In the genomic region with DNA sequence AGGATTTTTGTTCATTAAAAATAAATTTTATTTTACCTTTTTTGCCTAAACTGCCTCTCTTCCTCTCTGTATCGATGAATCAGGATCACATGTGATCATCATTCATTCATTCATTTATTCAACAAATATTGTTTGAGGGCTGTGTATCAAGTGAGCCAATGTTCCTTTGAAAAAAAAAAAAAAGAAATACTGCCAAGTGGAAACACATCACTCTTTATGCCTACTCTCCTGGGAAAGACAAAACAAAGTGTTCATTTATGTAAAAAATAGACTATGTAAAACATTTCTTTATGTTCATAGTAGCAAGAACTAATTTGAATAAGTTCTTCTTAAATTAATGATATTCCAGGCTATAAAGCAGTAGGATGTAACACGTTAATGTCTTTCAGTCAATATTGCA, we compare ENCODE assay signal across 15 cellular contexts.
A peak's percentile ranks its signal among the peaks of the same experiment; 100 is the strongest.
DNase-seq lines count a peak whose midpoint lies in the region.
"Had no signal": no experiment of that assay in that cellular context is flagged by ENCODE, and none has a peak within 500 bp of the region (broad histone marks: within the 10 kb centered on the region; RNA-seq: fewer than 3 reads in every experiment).

No MANE protein-coding gene starts in this region.

- DNase-seq in NCI-H526 (lab: John Stamatoyannopoulos, UW) = peak; percentile 7 to 15
- no peak for DNase-seq in NCI-H526 treated with DMSO at 0.1 percent for 48 hours (lab: John Stamatoyannopoulos, UW)
- peak; percentile 18 for DNase-seq in globus pallidus (ENCODE audit: low spot score)
- peak; percentile 55 for DNase-seq in pons (ENCODE audit: low spot score)
- DNase-seq in amygdala (lab: John Stamatoyannopoulos, UW) = no peak
- no peak for DNase-seq in NCI-H2029 treated with DMSO at 0.1 percent for 48 hours (lab: John Stamatoyannopoulos, UW)
- DNase-seq: BE2C; Calu3; CD4-positive, alpha-beta T cell; CD8-positive, alpha-beta memory T cell; COR-L47; DMS53; DMS79 treated with DMSO at 0.1 percent for 48 hours; GF-D8; H9 had no signal

Comparison
In these comparisons a context has a peak if more than half of its experiments do, and no peak if none do; other contexts are left out.
1. DNase-seq: peak in NCI-H526 (2 of 2), globus pallidus (single experiment) and pons (single experiment); none in NCI-H526 treated with DMSO at 0.1 percent for 48 hours (single experiment), amygdala (0 of 56) and NCI-H2029 treated with DMSO at 0.1 percent for 48 hours (single experiment).